Comparison of ENCODE assay signal across 9 cellular contexts in the genomic region with DNA sequence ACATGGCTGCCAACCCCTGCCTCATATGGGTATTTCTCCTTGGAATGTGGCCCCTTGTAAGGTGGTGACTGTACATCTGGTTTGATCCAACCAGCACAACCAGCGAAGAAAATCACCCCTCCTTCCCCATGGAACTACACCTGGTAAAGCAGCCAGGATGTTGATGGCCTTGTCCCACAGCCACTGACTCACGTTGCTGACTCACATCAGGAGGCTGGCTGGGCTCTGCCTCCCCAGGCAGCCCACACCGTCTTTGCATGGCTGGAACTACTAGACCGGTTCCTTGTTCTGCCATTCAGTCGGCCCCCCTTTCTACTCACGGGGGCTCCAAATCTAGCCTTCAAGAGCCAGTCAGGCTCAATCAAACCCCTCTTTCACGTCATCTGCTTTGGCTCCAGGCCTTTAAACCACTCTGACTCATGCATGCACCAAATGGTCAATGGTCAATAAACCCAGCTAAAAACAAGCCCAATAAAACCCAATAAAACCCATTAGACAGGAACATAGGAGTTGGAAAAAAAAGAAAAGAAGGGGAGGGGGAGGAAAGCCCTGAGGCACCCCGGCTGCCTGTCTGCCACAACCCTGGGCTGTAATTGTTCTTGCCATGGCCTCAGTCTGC.
DNase-seq lines count a peak whose midpoint lies in the region; ATAC-seq, FAIRE-seq and TF ChIP-seq lines count a peak whose summit lies in the region.
"Had no signal": no experiment of that assay in that cellular context is flagged by ENCODE, and none has a peak within 500 bp of the region (broad histone marks: within the 10 kb centered on the region; RNA-seq: fewer than 3 reads in every experiment).

No MANE protein-coding gene starts in this region.

- peak overlapping the region; percentile 55 for H3K4me2 ChIP-seq in astrocyte (ENCODE audit: low read length)

- H3K9me3 ChIP-seq in astrocyte (ENCODE audit: insufficient read depth, low read depth, low read length) = no peaks in the 10 kb centered on the region

- H3K27me3 Mint-ChIP-seq in astrocyte (ENCODE audit: low read depth, unreplicated experiment) (no peaks in the 10 kb centered on the region), nephron (ENCODE audit: low read depth) (peaks cover 15% of the 10 kb centered on the region)

- TF ChIP-seq CTCF in C4-2B (conservative IDR thresholded peaks at IDR 0.05) (no peak), astrocyte (IDR thresholded peaks at IDR 0.05; ENCODE audit: insufficient read depth, low read depth, low read length) (no peak), nephron (IDR thresholded peaks at IDR 0.05; ENCODE audit: unreplicated experiment in 3 of 3) (no peak)

- H3K9me3 Mint-ChIP-seq in astrocyte (ENCODE audit: unreplicated experiment) (no peaks in the 10 kb centered on the region), nephron (no peaks in the 10 kb centered on the region)

- no peaks in the 10 kb centered on the region for H3K36me3 ChIP-seq in astrocyte (ENCODE audit: insufficient read depth, low read length)

- H3K4me1 ChIP-seq in astrocyte (ENCODE audit: insufficient read depth, low read length) = peaks cover 24% of the 10 kb centered on the region

- H3K27ac ChIP-seq in C4-2B = peak overlapping the region; percentile 45
- H3K27ac ChIP-seq in astrocyte (ENCODE audit: low read depth, low read length) = peak overlapping the region; percentile 56
- H3K27ac ChIP-seq: parathyroid adenoma had no signal

- H3K27ac Mint-ChIP-seq in astrocyte (ENCODE audit: unreplicated experiment) (peak overlapping the region; percentile 95), nephron (peak overlapping the region; percentile 74 to 89 (median 83))

- no peak overlapping the region for H2AFZ ChIP-seq in astrocyte (ENCODE audit: low read depth, low read length)
- H2AFZ ChIP-seq: parathyroid adenoma had no signal

- H3K4me3 ChIP-seq in astrocyte (ENCODE audit: insufficient read depth, low read depth, low read length) = no peak overlapping the region

- no peaks in the 10 kb centered on the region for H3K27me3 ChIP-seq in astrocyte (ENCODE audit: insufficient read depth, low read length)

- H3K4me3 Mint-ChIP-seq in astrocyte (ENCODE audit: unreplicated experiment) (peak overlapping the region; percentile 27), nephron (no peak overlapping the region)

- H4K20me1 ChIP-seq in astrocyte (ENCODE audit: insufficient read depth, low read length) = no peaks in the 10 kb centered on the region

- no peak for ATAC-seq in GM21526 (IDR thresholded peaks at IDR 0.05; ENCODE audit: low FRiP score, unreplicated experiment)

- H3K4me1 Mint-ChIP-seq in astrocyte (ENCODE audit: low read depth, unreplicated experiment) = peaks cover 38% of the 10 kb centered on the region
- peaks cover 54% of the 10 kb centered on the region for H3K4me1 Mint-ChIP-seq in nephron

- no peak overlapping the region for H3K9ac ChIP-seq in astrocyte (ENCODE audit: low read length)
- H3K9ac ChIP-seq: parathyroid adenoma had no signal

- FAIRE-seq in astrocyte (lab: Jason Lieb, UNC) = peak; percentile 97

- no peaks in the 10 kb centered on the region for H3K79me2 ChIP-seq in astrocyte (ENCODE audit: insufficient read depth, low read length)
- H3K79me2 ChIP-seq: parathyroid adenoma had no signal

- DNase-seq in HT-29 (ENCODE audit: low spot score) (peak; percentile 75), astrocyte (ENCODE audit: low read depth) (peak; percentile 96), activated gamma-delta T cell treated with Interleukin-2 at 50 U/mL for 16 hours (no peak), NCI-H2081 (lab: John Stamatoyannopoulos, UW) (no peak), NCI-H82 (lab: John Stamatoyannopoulos, UW) (no peak)

- H3K36me3 Mint-ChIP-seq in astrocyte (ENCODE audit: low read depth, unreplicated experiment) (no peaks in the 10 kb centered on the region), nephron (ENCODE audit: low read depth) (no peaks in the 10 kb centered on the region)

Comparison
In these comparisons a context has a peak if more than half of its experiments do, and no peak if none do; other contexts are left out.
1. DNase-seq: peak in HT-29 (single experiment) and astrocyte (single experiment); none in activated gamma-delta T cell treated with Interleukin-2 at 50 U/mL for 16 hours (single experiment), NCI-H2081 (0 of 2) and NCI-H82 (single experiment).